In genomic region chr16:58025351-58026138, GRCh38 we compare ENCODE assay signal across 8 cellular contexts. TPM values are rescaled to one million over a fixed set of nuclear protein-coding genes. Genes with fewer than 3 reads are reported as not detected.
DNase-seq lines count a peak whose midpoint lies in the region; ATAC-seq and TF ChIP-seq lines count a peak whose summit lies in the region.

MMP15 (plus strand) TSS chr16:58025754; CDS start chr16:58026351, 597 bp downstream.

- H4K20me1 ChIP-seq in OCI-LY7 (ENCODE audit: insufficient read depth, low read length) = no peaks in the 10 kb centered on the region

- H3K36me3 ChIP-seq in OCI-LY7 (ENCODE audit: insufficient read depth, low read length) = no peaks in the 10 kb centered on the region; the same call in 1 of the 2 replicates

- CTCF ChIA-PET in OCI-LY7 (lab: Charles Lee; ENCODE audit: unreplicated experiment) = interaction anchor here (0.6 kb wide), 1 partner anchor 90 kb away, joined by 4 read pairs; no protein-coding TSS in a partner anchor

- no peak within 1 kb of the TSS for H3K27ac ChIP-seq in OCI-LY7 (ENCODE audit: low read depth, low read length, poor library complexity, severe bottlenecking)

- peaks cover 28% of the 10 kb centered on the region for H3K27me3 Mint-ChIP-seq in activated T-helper 1 cell treated with anti-CD3 and anti-CD28 coated beads, Interleukin-12 subunit alpha, Interleukin-12 subunit beta, Interleukin-2, Interleukin-4 antibody, amounts not matched to agents 30 ng/mL and 10 ng/mL and 1 ng/mL, durations not matched to agents 14 hours and 24 hours and 36 hours (ENCODE audit: insufficient read depth)
- H3K27me3 Mint-ChIP-seq in naive thymus-derived CD8-positive, alpha-beta T cell = peaks cover 0 to 15% (median 8%) of the 10 kb centered on the region in 5 donors

- no TSS peak for BruUV-seq in OCI-LY7 (replicated peaks; lab: Mats Ljungman, UMichigan)

- peak within 1 kb of the TSS; percentile 89 for H3K4me3 Mint-ChIP-seq in activated T-helper 1 cell treated with anti-CD3 and anti-CD28 coated beads, Interleukin-12 subunit alpha, Interleukin-12 subunit beta, Interleukin-2, Interleukin-4 antibody, amounts not matched to agents 30 ng/mL and 10 ng/mL and 1 ng/mL, durations not matched to agents 14 hours and 24 hours and 36 hours
- H3K4me3 Mint-ChIP-seq in naive thymus-derived CD8-positive, alpha-beta T cell = peak within 1 kb of the TSS; percentile 85 to 94 (median 92)

- H3K9me3 ChIP-seq in OCI-LY7 (ENCODE audit: low read length) = no peaks in the 10 kb centered on the region

- peaks cover 3% of the 10 kb centered on the region for H3K4me1 ChIP-seq in OCI-LY7 (ENCODE audit: insufficient read depth, low read length, poor library complexity, severe bottlenecking)

- intact Hi-C loops in OCI-LY7 (cut with micrococcal nuclease; ENCODE audit: unreplicated experiment) = loop anchor here (5.0 kb wide), 1 partner anchor 172 kb away; the partner anchor contains the start of gene CSNK2A2
- intact Hi-C loops in activated T-helper 1 cell treated with anti-CD3 and anti-CD28 coated beads, Interleukin-12 subunit alpha, Interleukin-12 subunit beta, Interleukin-2, Interleukin-4 antibody, amounts not matched to agents 30 ng/mL and 10 ng/mL and 1 ng/mL, durations not matched to agents 14 hours and 24 hours and 36 hours (cut with micrococcal nuclease) = loop anchor here (1.0 kb wide), 5 partner anchors 24 to 211 kb away; partner anchors contain the start of genes CFAP20 and USB1

- POLR2A ChIA-PET in OCI-LY7 (lab: Charles Lee) = no interaction called here
- POLR2A ChIA-PET in naive thymus-derived CD8-positive, alpha-beta T cell (lab: Charles Lee) = interaction anchor here (1.1 to 1.2 kb wide), 2 partner anchors 101 to 104 kb away, joined by 3 to 4 read pairs; partner anchors contain the start of gene CFAP20

- TF ChIP-seq CTCF in OCI-LY7 (conservative IDR thresholded peaks at IDR 0.05; ENCODE audit: low read length) = no peak

- ATAC-seq in HG03457 (IDR thresholded peaks at IDR 0.05; ENCODE audit: unreplicated experiment) = peak; percentile 51
- peak; percentile 65 to 74 for ATAC-seq in naive thymus-derived CD8-positive, alpha-beta T cell

- H3K36me3 Mint-ChIP-seq in activated T-helper 1 cell treated with anti-CD3 and anti-CD28 coated beads, Interleukin-12 subunit alpha, Interleukin-12 subunit beta, Interleukin-2, Interleukin-4 antibody, amounts not matched to agents 30 ng/mL and 10 ng/mL and 1 ng/mL, durations not matched to agents 14 hours and 24 hours and 36 hours (ENCODE audit: low read depth) = peaks cover 3% of the 10 kb centered on the region
- H3K36me3 Mint-ChIP-seq in naive thymus-derived CD8-positive, alpha-beta T cell = no peaks in the 10 kb centered on the region

- peak within 1 kb of the TSS; percentile 95 for H3K4me2 ChIP-seq in OCI-LY7 (ENCODE audit: low read length)

- H3K79me2 ChIP-seq in OCI-LY7 (ENCODE audit: insufficient read depth, low read depth, low read length) = no peaks in the 10 kb centered on the region

- H3K9me3 Mint-ChIP-seq in activated T-helper 1 cell treated with anti-CD3 and anti-CD28 coated beads, Interleukin-12 subunit alpha, Interleukin-12 subunit beta, Interleukin-2, Interleukin-4 antibody, amounts not matched to agents 30 ng/mL and 10 ng/mL and 1 ng/mL, durations not matched to agents 14 hours and 24 hours and 36 hours = no peaks in the 10 kb centered on the region
- no peaks in the 10 kb centered on the region for H3K9me3 Mint-ChIP-seq in naive thymus-derived CD8-positive, alpha-beta T cell

- peak within 1 kb of the TSS; percentile 59; the same call in 1 of the 2 replicates for H2AFZ ChIP-seq in OCI-LY7 (ENCODE audit: low read length)

- peak within 1 kb of the TSS; percentile 66 for H3K4me3 ChIP-seq in OCI-LY7 (ENCODE audit: low read depth, low read length, poor library complexity, severe bottlenecking)

- DNase-seq in NCI-H524 (lab: John Stamatoyannopoulos, UW) = peak; percentile 49 to 73
- DNase-seq in NCI-H524 treated with DMSO at 0.1 percent for 48 hours (lab: John Stamatoyannopoulos, UW) = no peak
- DNase-seq in OCI-LY7 (ENCODE audit: low spot score) = peak; percentile 51
- peak; percentile 51 for DNase-seq in activated T-helper 1 cell treated with anti-CD3 and anti-CD28 coated beads, Interleukin-12 subunit alpha, Interleukin-12 subunit beta, Interleukin-2, Interleukin-4 antibody, amounts not matched to agents 30 ng/mL and 10 ng/mL and 1 ng/mL, durations not matched to agents 14 hours and 24 hours and 36 hours (ENCODE audit: low spot score)
- peak; percentile 38 for DNase-seq in fibroblast of peridontal ligament (ENCODE audit: extremely low read depth)
- DNase-seq in naive thymus-derived CD8-positive, alpha-beta T cell = peak in 9 of 10 donors; percentile 37 to 77 (median 47)
- peak; percentile 59 for DNase-seq in stimulated activated naive CD4-positive, alpha-beta T cell treated with Interleukin-2 at 50 U/mL for 16 hours (lab: John Stamatoyannopoulos, UW)

- H3K4me1 Mint-ChIP-seq in activated T-helper 1 cell treated with anti-CD3 and anti-CD28 coated beads, Interleukin-12 subunit alpha, Interleukin-12 subunit beta, Interleukin-2, Interleukin-4 antibody, amounts not matched to agents 30 ng/mL and 10 ng/mL and 1 ng/mL, durations not matched to agents 14 hours and 24 hours and 36 hours (ENCODE audit: low read depth) = peaks cover 13% of the 10 kb centered on the region
- peaks cover 8 to 23% (median 19%) of the 10 kb centered on the region in 4 donors for H3K4me1 Mint-ChIP-seq in naive thymus-derived CD8-positive, alpha-beta T cell

- H3K27ac Mint-ChIP-seq in activated T-helper 1 cell treated with anti-CD3 and anti-CD28 coated beads, Interleukin-12 subunit alpha, Interleukin-12 subunit beta, Interleukin-2, Interleukin-4 antibody, amounts not matched to agents 30 ng/mL and 10 ng/mL and 1 ng/mL, durations not matched to agents 14 hours and 24 hours and 36 hours = peak within 1 kb of the TSS; percentile 77
- H3K27ac Mint-ChIP-seq in naive thymus-derived CD8-positive, alpha-beta T cell = peak within 1 kb of the TSS; percentile 55 to 95 (median 87)

- no peaks in the 10 kb centered on the region for H3K9me2 ChIP-seq in OCI-LY7 (ENCODE audit: insufficient read depth, low read length)

RNA-seq across cellular contexts. Expression of gene MMP15, which starts in this region (rescaled TPM):
- total RNA-seq in OCI-LY7 (2014; rRNA removed; shearing (Covaris generic)) = not detected in 2 replicates
- total RNA-seq in OCI-LY7 (2022) = 0.18 and 0.21 TPM in 2 replicates
- total RNA-seq in activated T-helper 1 cell treated with anti-CD3 and anti-CD28 coated beads, Interleukin-12 subunit alpha, Interleukin-12 subunit beta, Interleukin-2, Interleukin-4 antibody, amounts not matched to agents 30 ng/mL and 10 ng/mL and 1 ng/mL, durations not matched to agents 14 hours and 24 hours and 36 hours = 1.1 and 1.3 TPM in 2 replicates
- under 1 TPM; 0.25 to 0.36 TPM for total RNA-seq in naive thymus-derived CD8-positive, alpha-beta T cell
- under 1 TPM in 1 of 3 donors, not detected in 2; 0.06 TPM for polyA plus RNA-seq in naive thymus-derived CD8-positive, alpha-beta T cell

Comparison
In these comparisons a context has a peak if more than half of its experiments do, and no peak if none do; other contexts are left out.
1. Peak in DNase-seq, H3K4me3 ChIP-seq and H3K4me2 ChIP-seq in OCI-LY7; RNA of the gene not detected or under 1 TPM.
2. Peak in DNase-seq and ATAC-seq in naive thymus-derived CD8-positive, alpha-beta T cell; RNA of the gene not detected or under 1 TPM.